Comparison of ENCODE assay signal across 19 cellular contexts in the genomic region with DNA sequence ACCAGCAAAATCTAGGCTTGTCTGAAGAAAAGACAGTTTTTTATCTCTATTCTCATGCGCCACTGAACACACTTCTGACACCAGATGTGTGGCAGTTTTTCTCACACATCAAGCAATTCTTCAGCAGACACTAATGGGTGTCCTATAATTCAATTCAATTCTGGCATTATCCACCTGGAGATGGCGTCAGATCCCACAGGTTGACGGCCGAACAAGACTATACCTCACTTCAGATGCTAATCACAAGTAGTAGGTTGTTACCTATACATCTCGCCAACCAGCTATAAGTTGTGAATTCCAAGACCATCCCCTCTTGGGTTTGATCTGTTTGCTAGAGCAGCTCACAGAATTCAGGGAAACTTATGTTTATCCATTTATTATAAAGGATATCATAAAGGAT.
DNase-seq lines count a peak whose midpoint lies in the region; ATAC-seq, FAIRE-seq and TF ChIP-seq lines count a peak whose summit lies in the region.
"Had no signal": no experiment of that assay in that cellular context is flagged by ENCODE, and none has a peak within 500 bp of the region (broad histone marks: within the 10 kb centered on the region; RNA-seq: fewer than 3 reads in every experiment).

No MANE protein-coding gene starts in this region.

- H4K5ac ChIP-seq in H1 (ENCODE audit: insufficient read length, low read depth, low read length), result no peak overlapping the region

- ATAC-seq in SK-N-SH treated with all-trans-retinoic acid at 6 μM for 48 hours (no peak), HG03571 (IDR thresholded peaks at IDR 0.05; ENCODE audit: unreplicated experiment) (no peak), upper lobe of right lung (no peak)
- ATAC-seq: A549, GM12878 had no signal

- H3K9ac ChIP-seq in SK-N-SH (no peak overlapping the region), H1 (replicated peaks in 1 of 4; ENCODE audit: extremely low read depth in 1 of 4, low read depth in 3 of 4, low read length in 3 of 4) (no peak overlapping the region)
- H3K9ac ChIP-seq: GM23248 had no signal

- no peak overlapping the region for H3K56ac ChIP-seq in H1 (replicated peaks; ENCODE audit: insufficient read length, low read depth, low read length)

- no peak overlapping the region for H3K4me2 ChIP-seq in SK-N-SH
- no peak overlapping the region for H3K4me2 ChIP-seq in H1 (ENCODE audit: insufficient read depth in 1 of 2, low read depth in 2 of 2, low read length in 2 of 2)
- H3K4me2 ChIP-seq: A549 had no signal

- H3K9me3 ChIP-seq in SK-N-SH, result peaks cover 7% of the 10 kb centered on the region; the same call in 1 of the 2 replicates
- H3K9me3 ChIP-seq in H1 (ENCODE audit: insufficient read depth in 2 of 2, low read depth in 1 of 2, low read length in 1 of 2), result peaks cover 10 to 12% of the 10 kb centered on the region in 2 experiments; a peak in 3 of 4 replicates
- no peaks in the 10 kb centered on the region for H3K9me3 ChIP-seq in upper lobe of right lung
- H3K9me3 ChIP-seq: A549 had no signal

- POLR2A ChIA-PET in SK-N-SH (lab: Yijun Ruan, JAX), result no interaction called here
- POLR2A ChIA-PET in H1 (lab: Charles Lee; ENCODE audit: partially characterized antibody), result no interaction called here

- H2BK5ac ChIP-seq in H1 (ENCODE audit: low read depth, low read length), result no peak overlapping the region

- no peak overlapping the region for H3K27ac ChIP-seq in SK-N-SH (ENCODE audit: low read depth in 2 of 2, low read length in 1 of 2)
- no peak overlapping the region for H3K27ac ChIP-seq in H1 (ENCODE audit: low read depth, low read length)
- no peak overlapping the region for H3K27ac ChIP-seq in upper lobe of right lung
- H3K27ac ChIP-seq: A549, GM23248 had no signal

- CTCF ChIA-PET in SK-N-SH (lab: Yijun Ruan, JAX), result interaction anchor here (1.5 kb wide), 1 partner anchor 91 kb away, joined by 5 read pairs; no protein-coding TSS in a partner anchor
- CTCF ChIA-PET in H1 (lab: Charles Lee; ENCODE audit: partially characterized antibody), result interaction anchor here (0.7 to 3.6 kb wide), 4 partner anchors 33 to 92 kb away, joined by 3 to 23 read pairs (median 4); a partner anchor contains a TSS

- no peak overlapping the region for H3K14ac ChIP-seq in H1 (ENCODE audit: insufficient read length)

- H2AK5ac ChIP-seq in H1 (ENCODE audit: low read depth, low read length), result no peak overlapping the region

- H2BK15ac ChIP-seq in H1 (ENCODE audit: low read length), result no peak overlapping the region

- DNase-seq in SK-N-SH (no peak), NCI-H748 (lab: John Stamatoyannopoulos, UW; ENCODE audit: unreplicated experiment) (peak; percentile 66), H1 (ENCODE audit: low read depth in 1 of 2, low spot score in 2 of 2) (no peak), upper lobe of right lung (no peak), germinal center (ENCODE audit: low spot score) (no peak)
- DNase-seq: CD4-positive, alpha-beta T cell; DMS153; GM23248; MM.1S; NCI-H1092 treated with DMSO at 0.1 percent for 48 hours; NCI-H1694 treated with DMSO at 0.1 percent for 48 hours; NCI-H2107; NCI-H345; RPMI8226; SIG-M5 had no signal

- H4K8ac ChIP-seq in H1 (ENCODE audit: extremely low read depth, insufficient read depth, low read length), result no peak overlapping the region

- no peak overlapping the region for H2AFZ ChIP-seq in SK-N-SH (ENCODE audit: low read depth)
- no peak overlapping the region for H2AFZ ChIP-seq in H1 (ENCODE audit: low read length)
- H2AFZ ChIP-seq: GM23248 had no signal

- no peak for TF ChIP-seq CTCF in SK-N-SH (IDR thresholded peaks at IDR 0.05)
- TF ChIP-seq CTCF in H1 (IDR thresholded peaks at IDR 0.05; ENCODE audit: control extremely low read depth in 1 of 3, insufficient read depth in 1 of 3, low read depth in 1 of 3, low read length in 3 of 3), result peak in 1 of 3 experiments; percentile 12; a peak in 1 of 4 replicates
- TF ChIP-seq CTCF in upper lobe of right lung (IDR thresholded peaks at IDR 0.05), result no peak

- H4K20me1 ChIP-seq in SK-N-SH (ENCODE audit: insufficient read depth), result no peaks in the 10 kb centered on the region
- H4K20me1 ChIP-seq in H1 (replicated peaks in 1 of 2; ENCODE audit: control insufficient read depth in 1 of 2, insufficient read depth in 2 of 2, low read length in 2 of 2), result no peaks in the 10 kb centered on the region

- TF ChIP-seq EP300 in SK-N-SH (IDR thresholded peaks at IDR 0.05; ENCODE audit: borderline replicate concordance in 1 of 2, low read depth in 1 of 2, low read length in 1 of 2) (no peak), H1 (IDR thresholded peaks at IDR 0.05; ENCODE audit: borderline replicate concordance in 1 of 2, low read depth in 2 of 2, low read length in 2 of 2) (no peak)

- TF ChIP-seq RAD21 in SK-N-SH (IDR thresholded peaks at IDR 0.05; ENCODE audit: low read length) (peak; percentile 6; the same call in 1 of the 2 replicates), H1 (IDR thresholded peaks at IDR 0.05 in 1 of 2, conservative IDR thresholded peaks at IDR 0.05 in 1 of 2; ENCODE audit: low read depth in 2 of 2, low read length in 2 of 2) (peak; percentile 29 to 36; a peak in 3 of 4 replicates)

- no peak overlapping the region for H3K18ac ChIP-seq in H1 (ENCODE audit: extremely low read depth, low read length)

- no peak overlapping the region for H3K4me3 ChIP-seq in SK-N-SH (ENCODE audit: low read depth in 2 of 2, low read length in 1 of 2)
- H3K4me3 ChIP-seq in H1 (ENCODE audit: extremely low read depth in 1 of 4, insufficient read depth in 2 of 4, low read depth in 3 of 4, low read length in 4 of 4), result no peak overlapping the region
- H3K4me3 ChIP-seq in upper lobe of right lung, result no peak overlapping the region
- H3K4me3 ChIP-seq: A549, GM12878, GM23248 had no signal

- peaks cover 12% of the 10 kb centered on the region; the same call in 1 of the 2 replicates for H3K79me2 ChIP-seq in SK-N-SH (ENCODE audit: insufficient read depth)
- no peaks in the 10 kb centered on the region for H3K79me2 ChIP-seq in H1 (ENCODE audit: control insufficient read depth in 1 of 2, insufficient read depth in 2 of 2, low read length in 2 of 2)

- H3K4ac ChIP-seq in H1 (replicated peaks; ENCODE audit: insufficient read length, low read depth, low read length), result no peak overlapping the region

- intact Hi-C loops in upper lobe of right lung (cut with DNase I), result no loop called here

- no peaks in the 10 kb centered on the region for H3K9me2 ChIP-seq in SK-N-SH

- H3K79me1 ChIP-seq in H1 (ENCODE audit: low read depth, low read length), result no peaks in the 10 kb centered on the region

- 99% methylated on average over 5 of the region's 5 CpGs for WGBS in SK-N-SH (ENCODE audit: low lambda C conversion rate)
- 91% methylated on average over 5 of the region's 5 CpGs; no CpG with 5 or more reads in 1 of the 2 experiments for WGBS in H1 (ENCODE audit: extremely low coverage in 1 of 2, insufficient coverage in 1 of 2, insufficient read length in 1 of 2, insufficient replicate concordance in 2 of 2, low coverage in 1 of 2, low lambda C conversion rate in 2 of 2, missing lambda C conversion rate in 1 of 2), 2 experiments

- no peak overlapping the region for H2BK120ac ChIP-seq in H1 (replicated peaks; ENCODE audit: low read depth, low read length)

- no peak for FAIRE-seq in H1 (lab: Jason Lieb, UNC)
- FAIRE-seq: A549, GM12878 had no signal

- no peak overlapping the region for H2BK20ac ChIP-seq in H1 (ENCODE audit: low read length)

- no peak for TF ChIP-seq POLR2A in H1 (IDR thresholded peaks at IDR 0.05; ENCODE audit: control extremely low read depth in 1 of 2, low read depth in 2 of 2, low read length in 2 of 2)

- peaks cover 8% of the 10 kb centered on the region for H3F3A ChIP-seq in SK-N-SH (replicated peaks; ENCODE audit: insufficient read depth)

- H3K36me3 ChIP-seq in SK-N-SH (replicated peaks in 1 of 2; ENCODE audit: control insufficient read depth in 1 of 2, insufficient read depth in 2 of 2, low read length in 1 of 2) (peaks cover 4 to 24% of the 10 kb centered on the region in 2 experiments), H1 (ENCODE audit: control insufficient read depth in 2 of 4, insufficient read depth in 4 of 4, low read length in 3 of 4) (peaks cover 0 to 16% (median 0%) of the 10 kb centered on the region in 4 experiments; a peak in 3 of 8 replicates), upper lobe of right lung (no peaks in the 10 kb centered on the region)

- H3K27me3 ChIP-seq in SK-N-SH (ENCODE audit: insufficient read depth) (no peaks in the 10 kb centered on the region), H1 (replicated peaks in 1 of 4; ENCODE audit: control insufficient read depth in 3 of 4, extremely low read depth in 1 of 4, insufficient read depth in 3 of 4, low read length in 3 of 4) (no peaks in the 10 kb centered on the region), upper lobe of right lung (no peaks in the 10 kb centered on the region)

- H3K23ac ChIP-seq in H1 (ENCODE audit: insufficient read length), result no peak overlapping the region

- H3K23me2 ChIP-seq in H1 (ENCODE audit: low read depth, low read length), result no peaks in the 10 kb centered on the region; the same call in 1 of the 2 replicates

- no peak overlapping the region for H4K91ac ChIP-seq in H1 (replicated peaks; ENCODE audit: insufficient read length, low read length)

- H2BK12ac ChIP-seq in H1 (ENCODE audit: low read depth, low read length), result peak overlapping the region; percentile 35; the same call in 1 of the 2 replicates

- peaks cover 0 to 4% of the 10 kb centered on the region in 2 experiments; a peak in 2 of 4 replicates for H3K4me1 ChIP-seq in SK-N-SH (ENCODE audit: control insufficient read depth in 1 of 2, insufficient read depth in 2 of 2, low read depth in 1 of 2, low read length in 1 of 2)
- peaks cover 5 to 13% (median 7%) of the 10 kb centered on the region in 4 experiments for H3K4me1 ChIP-seq in H1 (replicated peaks in 1 of 4; ENCODE audit: control insufficient read depth in 3 of 4, insufficient read depth in 4 of 4, low read length in 3 of 4)
- no peaks in the 10 kb centered on the region for H3K4me1 ChIP-seq in upper lobe of right lung

TF ChIP-seq in SK-N-SH treated with all-trans-retinoic acid at 6 μM for 48 hours, 23 proteins besides CTCF, POLR2A, EP300 and RAD21 (continues in another document):
- TF ChIP-seq GLIS3 (CRISPR knock-in tag; IDR thresholded peaks at IDR 0.05) (no peak), SNAI2 (CRISPR knock-in tag; IDR thresholded peaks at IDR 0.05) (no peak), ZNF565 (CRISPR knock-in tag; conservative IDR thresholded peaks at IDR 0.05; ENCODE audit: low read depth) (no peak)

TF ChIP-seq in H1, 55 proteins besides CTCF, POLR2A, EP300 and RAD21:
- TF ChIP-seq NANOG (IDR thresholded peaks at IDR 0.05; ENCODE audit: insufficient read depth, low read depth, low read length, poor library complexity, severe bottlenecking) (no peak), CBX8 (IDR thresholded peaks at IDR 0.05; ENCODE audit: borderline replicate concordance, low read depth, low read length) (no peak), CREB1 (IDR thresholded peaks at IDR 0.05) (no peak), POU5F1 (IDR thresholded peaks at IDR 0.05; ENCODE audit: low read depth, low read length) (no peak)
